2 cellular contexts compared by ENCODE assay signal in the genomic region with DNA sequence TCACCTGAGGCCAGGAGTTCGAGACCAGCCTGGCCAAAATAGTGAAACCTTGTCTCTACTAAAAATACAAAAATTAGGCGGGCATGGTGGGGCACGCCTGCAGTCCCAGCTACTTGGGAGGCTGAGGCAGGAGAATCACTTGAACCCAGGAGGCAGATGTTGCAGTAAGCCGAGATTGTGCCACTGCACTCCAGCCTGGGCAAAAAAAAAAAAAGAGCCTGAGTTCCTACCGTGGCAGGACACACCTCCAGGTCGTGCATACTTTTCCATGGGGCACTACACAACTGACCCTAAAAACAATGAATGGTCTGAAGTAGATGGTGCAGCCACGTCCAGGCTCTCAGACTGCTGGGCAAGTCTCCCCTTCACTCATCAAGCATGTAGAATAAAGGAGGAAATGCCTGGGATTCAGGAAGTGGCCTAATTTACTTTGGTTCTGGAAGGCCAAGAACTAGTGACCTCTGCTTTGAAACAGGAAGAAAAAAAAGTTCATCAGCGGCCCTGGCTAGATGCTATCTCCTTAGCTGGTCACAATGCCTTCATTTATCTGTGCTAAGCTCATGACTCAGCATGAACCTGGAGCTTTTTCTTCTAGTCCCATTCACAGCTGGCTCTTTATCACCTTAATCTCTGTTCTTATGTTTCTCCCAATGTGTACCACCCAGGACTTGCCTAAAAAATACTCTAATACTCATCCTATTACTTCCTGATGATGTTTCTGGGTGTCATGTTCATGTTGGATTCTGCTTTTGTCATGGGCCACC.
TF ChIP-seq lines count a peak whose summit lies in the region.

No MANE protein-coding gene starts in this region.

TF ChIP-seq in K562, 482 proteins besides CTCF, POLR2A, EP300 and RAD21 (continued from another document and continues in another):
- TF ChIP-seq ARID4B (CRISPR knock-in tag; IDR thresholded peaks at IDR 0.05) (no peak), ZNF121 (CRISPR knock-in tag; conservative IDR thresholded peaks at IDR 0.05) (no peak), TEAD4 (IDR thresholded peaks at IDR 0.05; ENCODE audit: low read length) (peak; percentile 41; the same call in 1 of the 2 replicates), TEAD4 (CRISPR knock-in tag; IDR thresholded peaks at IDR 0.05; ENCODE audit: borderline replicate concordance) (no peak), ZNF165 (CRISPR knock-in tag; IDR thresholded peaks at IDR 0.05; ENCODE audit: borderline replicate concordance) (no peak), ZNF785 (CRISPR knock-in tag; IDR thresholded peaks at IDR 0.05) (no peak), HDAC1 (IDR thresholded peaks at IDR 0.05) (no peak), IRF2 (CRISPR knock-in tag; IDR thresholded peaks at IDR 0.05) (no peak), ETV6 (IDR thresholded peaks at IDR 0.05; ENCODE audit: borderline replicate concordance in 1 of 2, low read depth in 2 of 2, low read length in 1 of 2) (no peak), ETV6 (CRISPR knock-in tag; IDR thresholded peaks at IDR 0.05; ENCODE audit: borderline replicate concordance) (no peak), TSC22D4 (tag; IDR thresholded peaks at IDR 0.05) (no peak), KLF1 (tag; IDR thresholded peaks at IDR 0.05) (no peak), NR2C1 (IDR thresholded peaks at IDR 0.05) (peak; percentile 77), NR2C1 (tag; IDR thresholded peaks at IDR 0.05) (peak; percentile 90), CC2D1A (IDR thresholded peaks at IDR 0.05) (no peak), ZBTB7A (IDR thresholded peaks at IDR 0.05; ENCODE audit: borderline replicate concordance, control insufficient read depth, low read depth, low read length) (no peak), ZNF511 (CRISPR knock-in tag; IDR thresholded peaks at IDR 0.05) (no peak), LARP7 (IDR thresholded peaks at IDR 0.05) (no peak)
- TF ChIP-seq, protein P1, sequence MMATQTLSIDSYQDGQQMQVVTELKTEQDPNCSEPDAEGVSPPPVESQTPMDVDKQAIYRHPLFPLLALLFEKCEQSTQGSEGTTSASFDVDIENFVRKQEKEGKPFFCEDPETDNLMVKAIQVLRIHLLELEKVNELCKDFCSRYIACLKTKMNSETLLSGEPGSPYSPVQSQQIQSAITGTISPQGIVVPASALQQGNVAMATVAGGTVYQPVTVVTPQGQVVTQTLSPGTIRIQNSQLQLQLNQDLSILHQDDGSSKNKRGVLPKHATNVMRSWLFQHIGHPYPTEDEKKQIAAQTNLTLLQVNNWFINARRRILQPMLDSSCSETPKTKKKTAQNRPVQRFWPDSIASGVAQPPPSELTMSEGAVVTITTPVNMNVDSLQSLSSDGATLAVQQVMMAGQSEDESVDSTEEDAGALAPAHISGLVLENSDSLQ (IDR thresholded peaks at IDR 0.05), result no peak
- TF ChIP-seq, protein P2, sequence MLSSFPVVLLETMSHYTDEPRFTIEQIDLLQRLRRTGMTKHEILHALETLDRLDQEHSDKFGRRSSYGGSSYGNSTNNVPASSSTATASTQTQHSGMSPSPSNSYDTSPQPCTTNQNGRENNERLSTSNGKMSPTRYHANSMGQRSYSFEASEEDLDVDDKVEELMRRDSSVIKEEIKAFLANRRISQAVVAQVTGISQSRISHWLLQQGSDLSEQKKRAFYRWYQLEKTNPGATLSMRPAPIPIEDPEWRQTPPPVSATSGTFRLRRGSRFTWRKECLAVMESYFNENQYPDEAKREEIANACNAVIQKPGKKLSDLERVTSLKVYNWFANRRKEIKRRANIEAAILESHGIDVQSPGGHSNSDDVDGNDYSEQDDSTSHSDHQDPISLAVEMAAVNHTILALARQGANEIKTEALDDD (IDR thresholded peaks at IDR 0.05), result peak; percentile 62; the same call in 1 of the 2 replicates
- TF ChIP-seq, protein P3, sequence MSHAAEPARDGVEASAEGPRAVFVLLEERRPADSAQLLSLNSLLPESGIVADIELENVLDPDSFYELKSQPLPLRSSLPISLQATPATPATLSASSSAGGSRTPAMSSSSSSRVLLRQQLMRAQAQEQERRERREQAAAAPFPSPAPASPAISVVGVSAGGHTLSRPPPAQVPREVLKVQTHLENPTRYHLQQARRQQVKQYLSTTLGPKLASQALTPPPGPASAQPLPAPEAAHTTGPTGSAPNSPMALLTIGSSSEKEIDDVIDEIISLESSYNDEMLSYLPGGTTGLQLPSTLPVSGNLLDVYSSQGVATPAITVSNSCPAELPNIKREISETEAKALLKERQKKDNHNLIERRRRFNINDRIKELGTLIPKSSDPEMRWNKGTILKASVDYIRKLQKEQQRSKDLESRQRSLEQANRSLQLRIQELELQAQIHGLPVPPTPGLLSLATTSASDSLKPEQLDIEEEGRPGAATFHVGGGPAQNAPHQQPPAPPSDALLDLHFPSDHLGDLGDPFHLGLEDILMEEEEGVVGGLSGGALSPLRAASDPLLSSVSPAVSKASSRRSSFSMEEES (CRISPR knock-in tag; IDR thresholded peaks at IDR 0.05), result no peak

TF ChIP-seq in HepG2, 621 proteins besides CTCF, POLR2A, EP300 and RAD21 (continued from another document and continues in another):
- TF ChIP-seq, protein P4, sequence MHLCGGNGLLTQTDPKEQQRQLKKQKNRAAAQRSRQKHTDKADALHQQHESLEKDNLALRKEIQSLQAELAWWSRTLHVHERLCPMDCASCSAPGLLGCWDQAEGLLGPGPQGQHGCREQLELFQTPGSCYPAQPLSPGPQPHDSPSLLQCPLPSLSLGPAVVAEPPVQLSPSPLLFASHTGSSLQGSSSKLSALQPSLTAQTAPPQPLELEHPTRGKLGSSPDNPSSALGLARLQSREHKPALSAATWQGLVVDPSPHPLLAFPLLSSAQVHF (CRISPR knock-in tag; IDR thresholded peaks at IDR 0.05), result no peak
- no peak for TF ChIP-seq ZNF576 (CRISPR knock-in tag; IDR thresholded peaks at IDR 0.05)
- TF ChIP-seq NCOA1 (CRISPR knock-in tag; IDR thresholded peaks at IDR 0.05), result no peak
- TF ChIP-seq ELF1 (CRISPR knock-in tag; IDR thresholded peaks at IDR 0.05), result peak; percentile 91
- no peak; the same call in 1 of the 2 replicates for TF ChIP-seq ZNF646 (CRISPR knock-in tag; IDR thresholded peaks at IDR 0.05)
- TF ChIP-seq PRPF4 (IDR thresholded peaks at IDR 0.05; ENCODE audit: low read depth, low read length, poor library complexity, severe bottlenecking), result no peak
- no peak for TF ChIP-seq USF2 (IDR thresholded peaks at IDR 0.05; ENCODE audit: low read depth, low read length)
- no peak for TF ChIP-seq USF2 (CRISPR knock-in tag; IDR thresholded peaks at IDR 0.05; ENCODE audit: borderline replicate concordance)
- TF ChIP-seq MAFK (conservative IDR thresholded peaks at IDR 0.05 in 1 of 2, IDR thresholded peaks at IDR 0.05 in 1 of 2; ENCODE audit: low read length in 2 of 2), result peak; percentile 87 to 94
- TF ChIP-seq ZNF337 (CRISPR knock-in tag; IDR thresholded peaks at IDR 0.05; ENCODE audit: borderline replicate concordance, low read depth), result peak; percentile 64; the same call in 1 of the 2 replicates
- TF ChIP-seq ZNF354B (CRISPR knock-in tag; IDR thresholded peaks at IDR 0.05), result 0 out of 2 replicates have a peak, but pooled peaks have one; percentile 38
- no peak for TF ChIP-seq KLF6 (CRISPR knock-in tag; IDR thresholded peaks at IDR 0.05)
- TF ChIP-seq GATAD2A (CRISPR knock-in tag; IDR thresholded peaks at IDR 0.05), result peak; percentile 96
- no peak for TF ChIP-seq HDAC6 (IDR thresholded peaks at IDR 0.05; ENCODE audit: low read depth, low read length)
- TF ChIP-seq SMYD3 (CRISPR knock-in tag; IDR thresholded peaks at IDR 0.05), result no peak; the same call in 1 of the 2 replicates
- no peak; the same call in 1 of the 2 replicates for TF ChIP-seq ARNTL (CRISPR knock-in tag; IDR thresholded peaks at IDR 0.05)
- TF ChIP-seq ZNF382 (CRISPR knock-in tag; IDR thresholded peaks at IDR 0.05; ENCODE audit: borderline replicate concordance), result no peak
- TF ChIP-seq ZSCAN31 (CRISPR knock-in tag; IDR thresholded peaks at IDR 0.05; ENCODE audit: low read depth), result peak; percentile 89; the same call in 1 of the 2 replicates
- TF ChIP-seq ZNF609 (CRISPR knock-in tag; IDR thresholded peaks at IDR 0.05; ENCODE audit: borderline replicate concordance), result peak; percentile 87
- TF ChIP-seq NFKBIZ (CRISPR knock-in tag; IDR thresholded peaks at IDR 0.05), result peak; percentile 92
- TF ChIP-seq RFXAP (CRISPR knock-in tag; IDR thresholded peaks at IDR 0.05; ENCODE audit: borderline replicate concordance), result peak; percentile 73; the same call in 1 of the 2 replicates
- peak; percentile 27; the same call in 1 of the 2 replicates for TF ChIP-seq HNF4G (IDR thresholded peaks at IDR 0.05; ENCODE audit: borderline replicate concordance, low read depth, low read length)
- peak; percentile 30; the same call in 1 of the 2 replicates for TF ChIP-seq HNF4G (CRISPR knock-in tag; IDR thresholded peaks at IDR 0.05; ENCODE audit: borderline replicate concordance, low read depth)
